Comparison of ENCODE assay signal across 18 cellular contexts in genomic region chrX:22060952-22061351, GRCh38. TPM values are rescaled to one million over a fixed set of nuclear protein-coding genes. Genes with fewer than 3 reads are reported as not detected.
A peak's percentile ranks its signal among the peaks of the same experiment; 100 is the strongest.
DNase-seq lines count a peak whose midpoint lies in the region; ATAC-seq and TF ChIP-seq lines count a peak whose summit lies in the region.
"Had no signal": no experiment of that assay in that cellular context is flagged by ENCODE, and none has a peak within 500 bp of the region (broad histone marks: within the 10 kb centered on the region; RNA-seq: fewer than 3 reads in every experiment).

No MANE protein-coding gene starts in this region.

- peak overlapping the region; percentile 57 for H3K9ac ChIP-seq in PC-3 (ENCODE audit: low read length)
- H3K9ac ChIP-seq: KMS-11 had no signal

- no peaks in the 10 kb centered on the region for H3K9me2 ChIP-seq in PC-3 (replicated peaks; ENCODE audit: low read length)

- H3K36me3 ChIP-seq in PC-3 (ENCODE audit: low read depth, low read length): no peaks in the 10 kb centered on the region
- H3K36me3 ChIP-seq: sigmoid colon had no signal

- H3K27me3 ChIP-seq in PC-3 (ENCODE audit: low read length): no peaks in the 10 kb centered on the region
- H3K27me3 ChIP-seq: sigmoid colon had no signal

- no peaks in the 10 kb centered on the region for H3K9me3 Mint-ChIP-seq in activated naive CD4-positive, alpha-beta T cell treated with anti-CD3 and anti-CD28 coated beads, Interleukin-2, amount 50 U/mL, for 24 hours
- no peaks in the 10 kb centered on the region for H3K9me3 Mint-ChIP-seq in chondrocyte (ENCODE audit: low read depth)
- peaks cover 2 to 11% of the 10 kb centered on the region in 2 donors for H3K9me3 Mint-ChIP-seq in stimulated activated naive B cell treated with anti-CD40 and anti-IgM and Interleukin-4, amounts not matched to agents 10 μg/mL and 1 μg/mL and 100 μg/mL, for 72 hours
- no peaks in the 10 kb centered on the region for H3K9me3 Mint-ChIP-seq in immature natural killer cell
- no peaks in the 10 kb centered on the region for H3K9me3 Mint-ChIP-seq in natural killer cell
- H3K9me3 Mint-ChIP-seq: central memory CD8-positive, alpha-beta T cell; HFFc6; nephron had no signal

- BruUV-seq in PC-3 (replicated peaks; lab: Mats Ljungman, UMichigan): no TSS peak

- H2AFZ ChIP-seq in PC-3 (ENCODE audit: low read length): 0 out of 2 replicates have a peak overlapping the region, but pooled peaks have one; percentile 7

- peaks cover 25% of the 10 kb centered on the region for H3K4me1 ChIP-seq in PC-3 (ENCODE audit: insufficient read depth, low read length)
- H3K4me1 ChIP-seq: sigmoid colon had no signal

- peak overlapping the region; percentile 19; the same call in 1 of the 2 replicates for H3K4me3 ChIP-seq in PC-3 (ENCODE audit: low read length)
- H3K4me3 ChIP-seq: sigmoid colon had no signal

- H3K27me3 Mint-ChIP-seq in activated naive CD4-positive, alpha-beta T cell treated with anti-CD3 and anti-CD28 coated beads, Interleukin-2, amount 50 U/mL, for 24 hours: no peaks in the 10 kb centered on the region
- H3K27me3 Mint-ChIP-seq in chondrocyte (ENCODE audit: low read depth): no peaks in the 10 kb centered on the region
- H3K27me3 Mint-ChIP-seq in stimulated activated naive B cell treated with anti-CD40 and anti-IgM and Interleukin-4, amounts not matched to agents 10 μg/mL and 1 μg/mL and 100 μg/mL, for 72 hours: peaks cover 0 to 4% of the 10 kb centered on the region in 2 donors
- peaks cover 0 to 2% (median 0%) of the 10 kb centered on the region in 3 donors for H3K27me3 Mint-ChIP-seq in immature natural killer cell (ENCODE audit: low read depth in 3 of 3)
- H3K27me3 Mint-ChIP-seq in natural killer cell (ENCODE audit: low read depth in 2 of 2): peaks cover 0 to 8% of the 10 kb centered on the region in 2 donors
- H3K27me3 Mint-ChIP-seq: central memory CD8-positive, alpha-beta T cell had no signal

- CTCF ChIA-PET in PC-3 (lab: Charles Lee): interaction anchor here (0.6 kb wide), 1 partner anchor 36 kb away, joined by 3 read pairs; no protein-coding TSS in a partner anchor

- ATAC-seq in PC-3: peak; percentile 17
- ATAC-seq in stimulated activated naive B cell treated with anti-CD40 and anti-IgM and Interleukin-4, amounts not matched to agents 10 μg/mL and 1 μg/mL and 100 μg/mL, for 72 hours (replicated peaks): no peak
- ATAC-seq in natural killer cell: no peak
- no peak for ATAC-seq in HG02588 (IDR thresholded peaks at IDR 0.05; ENCODE audit: unreplicated experiment)

- no peak for TF ChIP-seq CTCF in PC-3 (conservative IDR thresholded peaks at IDR 0.05; ENCODE audit: low read depth, low read length)
- TF ChIP-seq CTCF in chondrocyte (IDR thresholded peaks at IDR 0.05): no peak
- TF ChIP-seq CTCF in natural killer cell (IDR thresholded peaks at IDR 0.05): no peak

- no peaks in the 10 kb centered on the region for H4K20me1 ChIP-seq in PC-3 (ENCODE audit: low read length)

- H3K27ac ChIP-seq in PC-3 (ENCODE audit: low read length): peak overlapping the region; percentile 94
- H3K27ac ChIP-seq: KMS-11, sigmoid colon had no signal

- POLR2A ChIA-PET in PC-3 (lab: Charles Lee; ENCODE audit: unreplicated experiment): no interaction called here

- no peaks in the 10 kb centered on the region for H3K79me2 ChIP-seq in PC-3 (ENCODE audit: low read length)

- H3K4me1 Mint-ChIP-seq in activated naive CD4-positive, alpha-beta T cell treated with anti-CD3 and anti-CD28 coated beads, Interleukin-2, amount 50 U/mL, for 24 hours: peaks cover 65% of the 10 kb centered on the region
- H3K4me1 Mint-ChIP-seq in chondrocyte (ENCODE audit: low read depth) (peaks cover 18% of the 10 kb centered on the region), immature natural killer cell (no peaks in the 10 kb centered on the region), natural killer cell (peaks cover 0 to 17% of the 10 kb centered on the region in 2 donors)
- H3K4me1 Mint-ChIP-seq in stimulated activated naive B cell treated with anti-CD40 and anti-IgM and Interleukin-4, amounts not matched to agents 10 μg/mL and 1 μg/mL and 100 μg/mL, for 72 hours: peaks cover 40 to 70% of the 10 kb centered on the region in 2 donors
- H3K4me1 Mint-ChIP-seq: central memory CD8-positive, alpha-beta T cell had no signal

- peak overlapping the region; percentile 55 for H3K4me3 Mint-ChIP-seq in activated naive CD4-positive, alpha-beta T cell treated with anti-CD3 and anti-CD28 coated beads, Interleukin-2, amount 50 U/mL, for 24 hours
- H3K4me3 Mint-ChIP-seq in chondrocyte (ENCODE audit: unreplicated experiment) (no peak overlapping the region), immature natural killer cell (no peak overlapping the region), natural killer cell (no peak overlapping the region)
- H3K4me3 Mint-ChIP-seq in stimulated activated naive B cell treated with anti-CD40 and anti-IgM and Interleukin-4, amounts not matched to agents 10 μg/mL and 1 μg/mL and 100 μg/mL, for 72 hours: peak overlapping the region; percentile 52 to 64
- H3K4me3 Mint-ChIP-seq: central memory CD8-positive, alpha-beta T cell; nephron had no signal

- no peaks in the 10 kb centered on the region for H3K9me3 ChIP-seq in PC-3 (ENCODE audit: low read length)
- H3K9me3 ChIP-seq: sigmoid colon had no signal

- intact Hi-C loops in PC-3 (cut with micrococcal nuclease): no loop called here
- intact Hi-C loops in natural killer cell (cut with micrococcal nuclease): no loop called here

- H3K27ac Mint-ChIP-seq in activated naive CD4-positive, alpha-beta T cell treated with anti-CD3 and anti-CD28 coated beads, Interleukin-2, amount 50 U/mL, for 24 hours: peak overlapping the region; percentile 95
- H3K27ac Mint-ChIP-seq in chondrocyte (ENCODE audit: unreplicated experiment) (peak overlapping the region; percentile 82), immature natural killer cell (no peak overlapping the region), natural killer cell (no peak overlapping the region)
- peak overlapping the region; percentile 88 for H3K27ac Mint-ChIP-seq in stimulated activated naive B cell treated with anti-CD40 and anti-IgM and Interleukin-4, amounts not matched to agents 10 μg/mL and 1 μg/mL and 100 μg/mL, for 72 hours

- no peak for DNase-seq in activated naive CD4-positive, alpha-beta T cell (lab: John Stamatoyannopoulos, UW)
- DNase-seq in PC-3 (no peak), chondrocyte (ENCODE audit: low spot score) (no peak), immature natural killer cell (no peak), natural killer cell (no peak)
- no peak for DNase-seq in stimulated activated naive B cell treated with anti-CD40 and anti-IgM and Interleukin-4, amounts not matched to agents 10 μg/mL and 1 μg/mL and 100 μg/mL, for 72 hours
- DNase-seq: amniotic stem cell, HFFc6, NCI-H1092, NCI-H2081 treated with DMSO at 0.1 percent for 48 hours, NCI-H524 treated with DMSO at 0.1 percent for 48 hours, SHP77 treated with DMSO at 0.1 percent for 48 hours, sigmoid colon had no signal

- H3K4me2 ChIP-seq in PC-3 (ENCODE audit: low read length): peak overlapping the region; percentile 44
- H3K4me2 ChIP-seq: KMS-11 had no signal

- no peaks in the 10 kb centered on the region for H3F3A ChIP-seq in PC-3 (ENCODE audit: low read length, unreplicated experiment)

- no peaks in the 10 kb centered on the region for H3K36me3 Mint-ChIP-seq in activated naive CD4-positive, alpha-beta T cell treated with anti-CD3 and anti-CD28 coated beads, Interleukin-2, amount 50 U/mL, for 24 hours
- H3K36me3 Mint-ChIP-seq in chondrocyte (ENCODE audit: low read depth): no peaks in the 10 kb centered on the region
- peaks cover 16 to 17% of the 10 kb centered on the region in 2 donors for H3K36me3 Mint-ChIP-seq in stimulated activated naive B cell treated with anti-CD40 and anti-IgM and Interleukin-4, amounts not matched to agents 10 μg/mL and 1 μg/mL and 100 μg/mL, for 72 hours
- H3K36me3 Mint-ChIP-seq in immature natural killer cell: no peaks in the 10 kb centered on the region
- H3K36me3 Mint-ChIP-seq in natural killer cell: no peaks in the 10 kb centered on the region

RNA-seq across cellular contexts. Expression of gene PHEX, which starts 28.8 kb away (rescaled TPM):
- total RNA-seq in PC-3 (2014; rRNA removed) (0.62 and 1.0 TPM in 2 replicates), chondrocyte (0.97 to 1.2 TPM (median 1.1 TPM) in 3 replicates), natural killer cell (under 1 TPM; 0.10 to 0.54 (median 0.25) TPM)
- not detected for polyA plus RNA-seq in immature natural killer cell

Comparison
In these comparisons a context has a peak if more than half of its experiments do, and no peak if none do; other contexts are left out.
1. H3K27ac Mint-ChIP-seq: peak in activated naive CD4-positive, alpha-beta T cell treated with anti-CD3 and anti-CD28 coated beads, Interleukin-2, amount 50 U/mL, for 24 hours (single experiment), chondrocyte (single experiment) and stimulated activated naive B cell treated with anti-CD40 and anti-IgM and Interleukin-4, amounts not matched to agents 10 μg/mL and 1 μg/mL and 100 μg/mL, for 72 hours (single experiment); none in immature natural killer cell (0 of 6) and natural killer cell (0 of 2).
2. H3K4me3 Mint-ChIP-seq: peak in activated naive CD4-positive, alpha-beta T cell treated with anti-CD3 and anti-CD28 coated beads, Interleukin-2, amount 50 U/mL, for 24 hours (single experiment) and stimulated activated naive B cell treated with anti-CD40 and anti-IgM and Interleukin-4, amounts not matched to agents 10 μg/mL and 1 μg/mL and 100 μg/mL, for 72 hours (2 of 2); none in chondrocyte (single experiment), immature natural killer cell (0 of 5) and natural killer cell (single experiment).